17 cellular contexts compared by ENCODE assay signal in the genomic region with DNA sequence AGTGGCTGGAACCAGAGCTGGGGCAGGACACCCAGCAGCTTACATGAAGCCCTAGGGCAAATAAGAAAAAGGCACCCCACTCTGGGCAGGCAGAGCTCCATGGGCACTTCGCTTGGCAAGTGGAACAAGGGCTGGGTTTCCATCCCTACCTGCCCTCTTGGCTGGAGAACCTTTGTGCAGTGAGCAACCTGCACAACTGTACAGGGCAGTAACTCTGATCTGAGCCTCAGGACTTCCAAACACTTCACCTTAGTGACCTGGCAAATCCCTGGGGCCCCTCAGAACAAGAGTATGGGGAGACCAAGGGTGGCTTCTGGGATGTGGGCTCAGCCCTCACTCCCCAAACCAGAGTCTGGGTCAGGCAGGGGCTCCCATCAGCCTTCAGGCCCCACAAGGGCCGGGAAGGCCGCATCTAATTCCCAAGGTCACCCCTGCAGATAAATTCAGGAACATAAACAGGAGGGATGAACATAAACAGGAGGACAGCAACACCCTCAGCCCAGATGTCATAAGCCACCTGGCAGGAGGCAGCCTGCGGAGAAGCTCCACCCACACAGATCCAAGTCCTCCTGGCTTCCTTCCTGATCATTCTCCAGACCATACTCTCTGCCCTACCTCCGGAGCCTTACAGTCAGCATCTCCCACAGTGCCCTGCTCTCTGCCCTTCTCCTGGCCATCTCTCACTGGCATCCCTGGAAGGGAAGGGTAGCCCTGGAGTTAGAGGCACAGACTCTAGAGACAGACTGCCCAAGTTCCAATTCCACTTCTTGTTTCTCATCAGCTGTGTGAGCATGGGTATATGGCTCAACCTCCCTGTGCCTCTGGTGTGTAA. TPM values are rescaled to one million over a fixed set of nuclear protein-coding genes. Genes with fewer than 3 reads are reported as not detected.
DNase-seq lines count a peak whose midpoint lies in the region; ATAC-seq, FAIRE-seq and TF ChIP-seq lines count a peak whose summit lies in the region.
"Had no signal": no experiment of that assay in that cellular context is flagged by ENCODE, and none has a peak within 500 bp of the region (broad histone marks: within the 10 kb centered on the region; RNA-seq: fewer than 3 reads in every experiment).

No MANE protein-coding gene starts in this region.

- H3K27ac ChIP-seq in Peyer's patch (peak overlapping the region in 3 of 4 donors; percentile 49 to 89 (median 80)), kidney (ENCODE audit: low read depth in 2 of 2, low read length in 2 of 2) (peak overlapping the region; percentile 44 to 76), osteoblast (ENCODE audit: low read depth, low read length) (no peak overlapping the region)
- no peak overlapping the region for H3K27ac ChIP-seq in effector memory CD4-positive, alpha-beta T cell (ENCODE audit: insufficient read depth, low read length, poor library complexity, severe bottlenecking)

- H3K36me3 ChIP-seq in Peyer's patch (peaks cover 0 to 8% (median 0%) of the 10 kb centered on the region in 3 donors), kidney (ENCODE audit: control insufficient read depth in 1 of 2, insufficient read depth in 2 of 2, low read length in 2 of 2) (peaks cover 0 to 8% of the 10 kb centered on the region in 2 donors), osteoblast (ENCODE audit: insufficient read depth, low read length) (no peaks in the 10 kb centered on the region)
- H3K36me3 ChIP-seq in effector memory CD4-positive, alpha-beta T cell (ENCODE audit: control insufficient read depth, insufficient read depth, low read length), result no peaks in the 10 kb centered on the region

- peaks cover 0 to 40% (median 0%) of the 10 kb centered on the region in 4 donors for H3K4me1 ChIP-seq in Peyer's patch
- H3K4me1 ChIP-seq in kidney (ENCODE audit: control insufficient read depth in 1 of 2, insufficient read depth in 1 of 2, low read depth in 1 of 2, low read length in 2 of 2), result peaks cover 5 to 11% of the 10 kb centered on the region in 2 donors
- H3K4me1 ChIP-seq in osteoblast (ENCODE audit: insufficient read depth, low read length), result peaks cover 5% of the 10 kb centered on the region
- H3K4me1 ChIP-seq in effector memory CD4-positive, alpha-beta T cell (ENCODE audit: control insufficient read depth, insufficient read depth, low read length, poor library complexity, severe bottlenecking), result no peaks in the 10 kb centered on the region

- TF ChIP-seq CTCF in Peyer's patch (IDR thresholded peaks at IDR 0.05) (no peak), kidney (IDR thresholded peaks at IDR 0.05; ENCODE audit: borderline replicate concordance, extremely low read depth, insufficient read depth) (no peak), osteoblast (IDR thresholded peaks at IDR 0.05; ENCODE audit: extremely low read depth, low read depth, low read length) (no peak)

- intact Hi-C loops in kidney (cut with DNase I), result no loop called here

- H3K79me2 ChIP-seq in osteoblast (ENCODE audit: insufficient read depth, low read length), result no peaks in the 10 kb centered on the region

- no peaks in the 10 kb centered on the region for H4K20me1 ChIP-seq in osteoblast (ENCODE audit: insufficient read depth, low read length)

- TF ChIP-seq POLR2A in Peyer's patch (IDR thresholded peaks at IDR 0.05), result peak; percentile 85 to 97

- no peak overlapping the region for H3K4me2 ChIP-seq in osteoblast (ENCODE audit: insufficient read depth, low read length)

- no peak overlapping the region for H3K9ac ChIP-seq in kidney (ENCODE audit: low read length in 2 of 2)

- ATAC-seq in GM19463 (IDR thresholded peaks at IDR 0.05; ENCODE audit: unreplicated experiment), result no peak

- FAIRE-seq in kidney (lab: Jason Lieb, UNC), result no peak
- FAIRE-seq: D721Med had no signal

- H2AFZ ChIP-seq in osteoblast (ENCODE audit: low read length), result no peak overlapping the region

- H3K9me3 ChIP-seq in Peyer's patch, result no peaks in the 10 kb centered on the region
- H3K9me3 ChIP-seq in kidney (ENCODE audit: control insufficient read depth in 1 of 2, low read length in 2 of 2), result no peaks in the 10 kb centered on the region
- no peaks in the 10 kb centered on the region for H3K9me3 ChIP-seq in osteoblast (ENCODE audit: low read depth, low read length)
- H3K9me3 ChIP-seq in effector memory CD4-positive, alpha-beta T cell (ENCODE audit: control insufficient read depth, low read length), result no peaks in the 10 kb centered on the region

- H3K27me3 ChIP-seq in Peyer's patch (no peaks in the 10 kb centered on the region), osteoblast (ENCODE audit: insufficient read depth, low read length) (peaks cover 29% of the 10 kb centered on the region)
- H3K27me3 ChIP-seq in effector memory CD4-positive, alpha-beta T cell (replicated peaks; ENCODE audit: control insufficient read depth, insufficient read depth, low read length, poor library complexity, severe bottlenecking), result no peaks in the 10 kb centered on the region

- H3K4me3 ChIP-seq in Peyer's patch (peak overlapping the region in 2 of 4 donors; percentile 53 to 58), kidney (ENCODE audit: low read length in 2 of 2) (peak overlapping the region; percentile 62 to 76), osteoblast (ENCODE audit: insufficient read depth, low read length) (no peak overlapping the region)
- H3K4me3 ChIP-seq in effector memory CD4-positive, alpha-beta T cell (ENCODE audit: insufficient read depth, low read depth, low read length, poor library complexity, severe bottlenecking), result no peak overlapping the region

- peak; percentile 60 for DNase-seq in DMS53 (lab: John Stamatoyannopoulos, UW)
- DNase-seq in Peyer's patch, result peak in 2 of 3 donors; percentile 82 to 88
- no peak for DNase-seq in kidney
- DNase-seq in osteoblast (ENCODE audit: insufficient read length, low spot score, missing footprints), result peak; percentile 22
- no peak for DNase-seq in effector memory CD4-positive, alpha-beta T cell
- DNase-seq in GM19238 (ENCODE audit: insufficient read length, low spot score), result no peak
- DNase-seq in cerebellar nuclear complex (lab: John Stamatoyannopoulos, UW), result no peak
- DNase-seq: ACHN; CD4-positive, alpha-beta T cell; H9; NCI-H1436; NCI-H2081 treated with DMSO at 0.1 percent for 48 hours; NCI-H446; NCI-H774; SHP77 treated with DMSO at 0.1 percent for 48 hours had no signal

RNA-seq across cellular contexts. Expression of gene HNF4A, which starts 37.5 kb away (rescaled TPM):
- total RNA-seq in Peyer's patch, result 100 to 1,000 TPM in 3 of 4 donors, 10 to 100 TPM in 1; 76.7 to 346 (median 308) TPM
- 26.0 TPM for total RNA-seq in kidney
- 42.1 TPM for polyA plus RNA-seq in kidney (ENCODE audit: insufficient read depth, low read depth, low replicate concordance)
- not detected in 2 replicates for total RNA-seq in osteoblast
- total RNA-seq: CD4-positive, alpha-beta T cell; H9 had no signal

RNA-seq across cellular contexts. Expression of gene R3HDML, which starts 56.1 kb away (rescaled TPM):
- total RNA-seq in Peyer's patch (not detected), kidney (not detected), osteoblast (not detected in 2 replicates)
- not detected for polyA plus RNA-seq in kidney (ENCODE audit: insufficient read depth, low read depth, low replicate concordance)
- total RNA-seq: CD4-positive, alpha-beta T cell; H9 had no signal

Comparison
In these comparisons a context has a peak if more than half of its experiments do, and no peak if none do; other contexts are left out.
1. DNase-seq: peak in DMS53 (single experiment), Peyer's patch (2 of 3) and osteoblast (single experiment); none in kidney (single experiment), effector memory CD4-positive, alpha-beta T cell (0 of 3), GM19238 (single experiment) and cerebellar nuclear complex (0 of 2).
2. H3K27ac ChIP-seq: peak in Peyer's patch (3 of 4) and kidney (2 of 2); none in osteoblast (single experiment) and effector memory CD4-positive, alpha-beta T cell (single experiment).
3. H3K4me3 ChIP-seq: peak in kidney (2 of 2); none in osteoblast (single experiment) and effector memory CD4-positive, alpha-beta T cell (single experiment).
4. RNA of gene HNF4A, which starts 37.5 kb away (total RNA-seq): 76.7 to 346 TPM in Peyer's patch and 26.0 TPM in kidney (single experiment); not detected in osteoblast; every median in the first group is over 10 times any median in the second.